In genomic region chr7:155374276-155375252, GRCh38 we compare ENCODE assay signal across 13 cellular contexts.
DNase-seq lines count a peak whose midpoint lies in the region; ATAC-seq and TF ChIP-seq lines count a peak whose summit lies in the region.
"Had no signal": no experiment of that assay in that cellular context is flagged by ENCODE, and none has a peak within 500 bp of the region (broad histone marks: within the 10 kb centered on the region; RNA-seq: fewer than 3 reads in every experiment).

No MANE protein-coding gene starts in this region.

- H4K20me1 ChIP-seq in BLaER1 (peaks cover 70% of the 10 kb centered on the region), IMR-90 (ENCODE audit: insufficient read depth, low read length) (no peaks in the 10 kb centered on the region; the same call in 1 of the 2 replicates)

- intact Hi-C loops in IMR-90 (cut with micrococcal nuclease): loop anchor here (10.0 kb wide), 2 partner anchors 80 to 370 kb away; partner anchors contain the start of genes EN2 and PAXIP1
- intact Hi-C loops in dorsolateral prefrontal cortex (cut with DNase I): loop anchor here (5.0 kb wide), 3 partner anchors 83 to 453 kb away; partner anchors contain the start of gene EN2 (in 1 of the 2)

- H3K4ac ChIP-seq in IMR-90 (ENCODE audit: low read depth, low read length): no peak overlapping the region

- H2BK5ac ChIP-seq in IMR-90 (ENCODE audit: low read depth, low read length, poor library complexity, severe bottlenecking): no peak overlapping the region

- no peak overlapping the region for H2BK15ac ChIP-seq in IMR-90 (ENCODE audit: low read depth, low read length)

- H3K4me3 Mint-ChIP-seq in osteocyte (ENCODE audit: unreplicated experiment): peak overlapping the region; percentile 50

- TF ChIP-seq RAD21 in IMR-90 (IDR thresholded peaks at IDR 0.05; ENCODE audit: low read length): no peak

- TF ChIP-seq POLR2A in IMR-90 (IDR thresholded peaks at IDR 0.05; ENCODE audit: low read depth, low read length): no peak

- CTCF ChIA-PET in IMR-90 (lab: Yijun Ruan, JAX): interaction anchor here (0.5 kb wide), 1 partner anchor 92 kb away, joined by 3 read pairs; no protein-coding TSS in a partner anchor

- H3K27me3 ChIP-seq in BLaER1 (peaks cover 94% of the 10 kb centered on the region), IMR-90 (ENCODE audit: control insufficient read depth, insufficient read depth, low read length) (peaks cover 87% of the 10 kb centered on the region), dorsolateral prefrontal cortex (peaks cover 41 to 95% (median 86%) of the 10 kb centered on the region in 45 donors)

- no TSS peak for BruUV-seq in IMR-90 (replicated peaks; lab: Mats Ljungman, UMichigan)

- H3K4me2 ChIP-seq in BLaER1: peak overlapping the region; percentile 96
- H3K4me2 ChIP-seq in IMR-90 (ENCODE audit: low read depth, low read length): no peak overlapping the region; the same call in 1 of the 2 replicates

- no peak overlapping the region for H2AK5ac ChIP-seq in IMR-90 (ENCODE audit: low read depth, low read length)

- H3K4me1 ChIP-seq in BLaER1 (peaks cover 76% of the 10 kb centered on the region), IMR-90 (ENCODE audit: control insufficient read depth, insufficient read depth, low read length) (peaks cover 2% of the 10 kb centered on the region; the same call in 1 of the 2 replicates)

- no peak overlapping the region for H3K27ac Mint-ChIP-seq in osteocyte (ENCODE audit: unreplicated experiment)

- no peak overlapping the region for H3K56ac ChIP-seq in IMR-90 (ENCODE audit: extremely low read depth, insufficient read depth, low read length)

- TF ChIP-seq CTCF in IMR-90 (conservative IDR thresholded peaks at IDR 0.05; ENCODE audit: low read depth, low read length) (no peak), dorsolateral prefrontal cortex (IDR thresholded peaks at IDR 0.05 in 54 of 56, conservative IDR thresholded peaks at IDR 0.05 in 2 of 56; ENCODE audit: low read depth in 1 of 56, partially characterized antibody in 56 of 56) (no peak), osteocyte (IDR thresholded peaks at IDR 0.05) (no peak)

- H2AK9ac ChIP-seq in IMR-90 (replicated peaks; ENCODE audit: low read depth, low read length, poor library complexity): no peak overlapping the region

- H2AFZ ChIP-seq in IMR-90 (replicated peaks; ENCODE audit: low read length, poor library complexity): peak overlapping the region; percentile 47

- peaks cover 28% of the 10 kb centered on the region for H3K4me1 Mint-ChIP-seq in osteocyte (ENCODE audit: unreplicated experiment)

- peaks cover 3% of the 10 kb centered on the region for H3K36me3 Mint-ChIP-seq in osteocyte (ENCODE audit: unreplicated experiment)

- no peak overlapping the region for H2BK20ac ChIP-seq in IMR-90 (ENCODE audit: low read depth, low read length)

- POLR2A ChIA-PET in IMR-90 (lab: Charles Lee; ENCODE audit: unreplicated experiment): no interaction called here

- peaks cover 84% of the 10 kb centered on the region for H3K27me3 Mint-ChIP-seq in osteocyte (ENCODE audit: unreplicated experiment)

- H3K18ac ChIP-seq in IMR-90 (ENCODE audit: low read depth, low read length): no peak overlapping the region

- no peaks in the 10 kb centered on the region for H3K9me3 Mint-ChIP-seq in osteocyte (ENCODE audit: unreplicated experiment)

- no peak overlapping the region for H3K23ac ChIP-seq in IMR-90 (ENCODE audit: low read depth, low read length)

- dilution Hi-C loops in IMR-90 (cut with HindIII; ENCODE audit: low sequenced_read_pairs, unreplicated experiment): no loop called here

- no peaks in the 10 kb centered on the region for H3K9me1 ChIP-seq in IMR-90 (ENCODE audit: insufficient read depth, low read length)

- ATAC-seq in IMR-90 (ENCODE audit: low read depth): no peak
- no peak for ATAC-seq in GM18870 (IDR thresholded peaks at IDR 0.05; ENCODE audit: unreplicated experiment)
- ATAC-seq in HG02973 (IDR thresholded peaks at IDR 0.05; ENCODE audit: unreplicated experiment): no peak
- ATAC-seq: HCT116 had no signal

- no peak overlapping the region for H3K14ac ChIP-seq in IMR-90 (replicated peaks; ENCODE audit: low read depth, low read length)

- no peak for DNase-seq in IMR-90
- peak in 1 of 10 donors; percentile 30 for DNase-seq in dorsolateral prefrontal cortex
- no peak for DNase-seq in osteocyte (ENCODE audit: extremely low spot score, unreplicated experiment)
- DNase-seq in NCI-H774 (lab: John Stamatoyannopoulos, UW): no peak
- no peak for DNase-seq in activated CD4-positive, alpha-beta T cell treated with anti-CD3 and anti-CD28 coated beads, Interleukin-2, amount 50 U/mL, for 1 hour
- DNase-seq: activated CD4-positive, alpha-beta T cell treated with anti-CD3 and anti-CD28 coated beads, Interleukin-2, amount 50 U/mL, for 4 hours; DMS 273 treated with DMSO at 0.1 percent for 48 hours; NCI-H1436 treated with DMSO at 0.1 percent for 48 hours; occipital lobe had no signal

- H3K9ac ChIP-seq in BLaER1 (peak overlapping the region; percentile 74), IMR-90 (ENCODE audit: low read depth, low read length) (no peak overlapping the region)

- no peak overlapping the region for H2BK120ac ChIP-seq in IMR-90 (ENCODE audit: low read depth, low read length)

- H3K36me3 ChIP-seq in BLaER1 (no peaks in the 10 kb centered on the region), IMR-90 (ENCODE audit: control insufficient read depth, insufficient read depth, low read length) (no peaks in the 10 kb centered on the region)

- no peaks in the 10 kb centered on the region for H3K79me1 ChIP-seq in IMR-90 (ENCODE audit: low read depth in 1 of 2, low read length in 2 of 2)

- H3K27ac ChIP-seq in BLaER1: peak overlapping the region; percentile 39; the same call in 1 of the 2 replicates
- no peak overlapping the region for H3K27ac ChIP-seq in IMR-90 (ENCODE audit: insufficient read depth, low read length)
- H3K27ac ChIP-seq in dorsolateral prefrontal cortex: no peak overlapping the region

- 2% methylated on average over 17 of the region's 110 CpGs; no CpG with 5 or more reads in 1 of the 2 experiments for WGBS in IMR-90 (ENCODE audit: extremely low coverage in 2 of 2, insufficient read length in 1 of 2), 2 experiments

- in situ Hi-C loops in IMR-90 (cut with MboI; ENCODE audit: low sequenced_read_pairs): loop anchor here (25.0 kb wide), 1 partner anchor 388 kb away; no protein-coding TSS in a partner anchor

- no peak overlapping the region for H4K5ac ChIP-seq in IMR-90 (ENCODE audit: low read depth, low read length)

- H4K8ac ChIP-seq in IMR-90 (ENCODE audit: low read depth in 2 of 2, low read length in 2 of 2): no peak overlapping the region

- H4K91ac ChIP-seq in IMR-90 (ENCODE audit: insufficient read depth, low read depth, low read length): no peak overlapping the region

- peak overlapping the region; percentile 62 for H3K4me3 ChIP-seq in BLaER1
- H3K4me3 ChIP-seq in IMR-90 (ENCODE audit: insufficient read depth, low read depth, low read length): no peak overlapping the region
- H3K4me3 ChIP-seq in dorsolateral prefrontal cortex: peak overlapping the region in 30 of 59 donors; percentile 2 to 54 (median 28)

- H3K9me3 ChIP-seq in BLaER1 (no peaks in the 10 kb centered on the region), IMR-90 (ENCODE audit: control insufficient read depth, insufficient read depth, low read length) (peaks cover 8% of the 10 kb centered on the region; the same call in 1 of the 2 replicates)

TF ChIP-seq in IMR-90, 13 proteins besides CTCF, POLR2A, EP300 and RAD21:
- TF ChIP-seq FOS (IDR thresholded peaks at IDR 0.05; ENCODE audit: low read depth, low read length) (no peak), MAZ (IDR thresholded peaks at IDR 0.05; ENCODE audit: borderline replicate concordance, low read depth, low read length) (no peak), MXI1 (IDR thresholded peaks at IDR 0.05; ENCODE audit: borderline replicate concordance, low read depth, low read length) (no peak), CEBPB (IDR thresholded peaks at IDR 0.05; ENCODE audit: low read depth, low read length) (no peak), USF2 (IDR thresholded peaks at IDR 0.05; ENCODE audit: low read depth, low read length) (no peak), RFX5 (IDR thresholded peaks at IDR 0.05; ENCODE audit: low read depth, low read length) (no peak), CHD1 (IDR thresholded peaks at IDR 0.05; ENCODE audit: low read depth, low read length) (no peak)
- TF ChIP-seq, protein P1, sequence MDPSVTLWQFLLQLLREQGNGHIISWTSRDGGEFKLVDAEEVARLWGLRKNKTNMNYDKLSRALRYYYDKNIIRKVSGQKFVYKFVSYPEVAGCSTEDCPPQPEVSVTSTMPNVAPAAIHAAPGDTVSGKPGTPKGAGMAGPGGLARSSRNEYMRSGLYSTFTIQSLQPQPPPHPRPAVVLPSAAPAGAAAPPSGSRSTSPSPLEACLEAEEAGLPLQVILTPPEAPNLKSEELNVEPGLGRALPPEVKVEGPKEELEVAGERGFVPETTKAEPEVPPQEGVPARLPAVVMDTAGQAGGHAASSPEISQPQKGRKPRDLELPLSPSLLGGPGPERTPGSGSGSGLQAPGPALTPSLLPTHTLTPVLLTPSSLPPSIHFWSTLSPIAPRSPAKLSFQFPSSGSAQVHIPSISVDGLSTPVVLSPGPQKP (IDR thresholded peaks at IDR 0.05; ENCODE audit: borderline replicate concordance, low read depth, low read length): no peak
